ENCODE assay signal across 15 cellular contexts in genomic region chr21:45320991-45321656, GRCh38. TPM values are rescaled to one million over a fixed set of nuclear protein-coding genes. Genes with fewer than 3 reads are reported as not detected.
DNase-seq lines count a peak whose midpoint lies in the region; ATAC-seq and TF ChIP-seq lines count a peak whose summit lies in the region.
"Had no signal": no experiment of that assay in that cellular context is flagged by ENCODE, and none has a peak within 500 bp of the region (broad histone marks: within the 10 kb centered on the region; RNA-seq: fewer than 3 reads in every experiment).

No MANE protein-coding gene starts in this region.

- peak overlapping the region; percentile 99 for H3K4me2 ChIP-seq in BLaER1

- CTCF ChIA-PET in T-cell (lab: Charles Lee), result no interaction called here

- peaks cover 92% of the 10 kb centered on the region for H3K4me1 ChIP-seq in BLaER1
- H3K4me1 ChIP-seq in sigmoid colon, result peaks cover 0 to 68% (median 59%) of the 10 kb centered on the region in 4 donors

- POLR2A ChIA-PET in T-cell (lab: Charles Lee), result interaction anchor here in 1 of 2 donors (0.6 kb wide), 1 partner anchor 1253 kb away, joined by 3 read pairs; no protein-coding TSS in a partner anchor

- intact Hi-C loops in sigmoid colon (cut with DNase I), result no loop called here

- TF ChIP-seq POLR2A in sigmoid colon (IDR thresholded peaks at IDR 0.05), result no peak

- no peaks in the 10 kb centered on the region for H3K36me3 ChIP-seq in BLaER1
- H3K36me3 ChIP-seq in sigmoid colon, result no peaks in the 10 kb centered on the region

- H4K20me1 ChIP-seq in BLaER1, result peaks cover 13% of the 10 kb centered on the region

- no peaks in the 10 kb centered on the region for H3K36me3 Mint-ChIP-seq in T-cell
- no peaks in the 10 kb centered on the region for H3K36me3 Mint-ChIP-seq in activated T-helper 17 cell treated with anti-CD3 and anti-CD28 coated beads, Interleukin-2, amount 50 U/mL, for 72 hours (ENCODE audit: low read depth)

- peak overlapping the region; percentile 96 to 99 for H3K27ac Mint-ChIP-seq in T-cell
- no peak overlapping the region for H3K27ac Mint-ChIP-seq in activated T-helper 17 cell treated with anti-CD3 and anti-CD28 coated beads, Interleukin-2, amount 50 U/mL, for 72 hours
- H3K27ac Mint-ChIP-seq: activated T-cell treated with anti-CD3 and anti-CD28 coated beads, Interleukin-2, amount 50 U/mL, for 72 hours; nephron progenitor cell had no signal

- peak overlapping the region in 1 of 3 donors; percentile 85 for H3K4me3 Mint-ChIP-seq in T-cell
- no peak overlapping the region for H3K4me3 Mint-ChIP-seq in activated T-helper 17 cell treated with anti-CD3 and anti-CD28 coated beads, Interleukin-2, amount 50 U/mL, for 72 hours
- H3K4me3 Mint-ChIP-seq: activated T-cell treated with anti-CD3 and anti-CD28 coated beads, Interleukin-2, amount 50 U/mL, for 72 hours; nephron progenitor cell had no signal

- no peaks in the 10 kb centered on the region for H3K9me3 ChIP-seq in BLaER1
- H3K9me3 ChIP-seq in sigmoid colon, result no peaks in the 10 kb centered on the region

- ATAC-seq in T-cell (replicated peaks in 1 of 4) (no peak), GM19351 (IDR thresholded peaks at IDR 0.05; ENCODE audit: unreplicated experiment) (no peak)
- ATAC-seq in activated T-helper 17 cell treated with anti-CD3 and anti-CD28 coated beads, Interleukin-2, amount 50 U/mL, for 72 hours (replicated peaks), result no peak
- ATAC-seq: activated T-cell treated with anti-CD3 and anti-CD28 coated beads, Interleukin-2, amount 50 U/mL, for 72 hours had no signal

- H3K27me3 Mint-ChIP-seq in T-cell, result peaks cover 0 to 10% of the 10 kb centered on the region in 2 donors
- H3K27me3 Mint-ChIP-seq in activated T-helper 17 cell treated with anti-CD3 and anti-CD28 coated beads, Interleukin-2, amount 50 U/mL, for 72 hours, result peaks cover 3% of the 10 kb centered on the region

- H3K9me3 Mint-ChIP-seq in T-cell, result no peaks in the 10 kb centered on the region
- H3K9me3 Mint-ChIP-seq in activated T-helper 17 cell treated with anti-CD3 and anti-CD28 coated beads, Interleukin-2, amount 50 U/mL, for 72 hours, result no peaks in the 10 kb centered on the region
- H3K9me3 Mint-ChIP-seq: activated T-cell treated with anti-CD3 and anti-CD28 coated beads, Interleukin-2, amount 50 U/mL, for 72 hours; nephron progenitor cell had no signal

- H3K27ac ChIP-seq in BLaER1 (peak overlapping the region; percentile 91), layer of hippocampus (ENCODE audit: low read depth, low read length) (peak overlapping the region; percentile 46), sigmoid colon (peak overlapping the region; percentile 73 to 90 (median 79))

- peaks cover 13 to 36% (median 19%) of the 10 kb centered on the region in 3 donors for H3K4me1 Mint-ChIP-seq in T-cell
- H3K4me1 Mint-ChIP-seq in activated T-helper 17 cell treated with anti-CD3 and anti-CD28 coated beads, Interleukin-2, amount 50 U/mL, for 72 hours, result peaks cover 5% of the 10 kb centered on the region

- no peak for TF ChIP-seq EP300 in sigmoid colon (IDR thresholded peaks at IDR 0.05)

- DNase-seq in T-cell, result peak in 1 of 34 experiments; percentile 1
- DNase-seq in sigmoid colon, result no peak
- no peak for DNase-seq in nucleus accumbens (lab: John Stamatoyannopoulos, UW)
- no peak for DNase-seq in NOMO-1 treated with dmso at 0.1 percent for 144 hours (lab: John Stamatoyannopoulos, UW; ENCODE audit: unreplicated experiment)
- DNase-seq: activated CD4-positive, alpha-beta T cell treated with anti-CD3 and anti-CD28 coated beads for 4 hours; activated T-cell treated with anti-CD3 and anti-CD28 coated beads, Interleukin-2, amount 50 U/mL, for 72 hours; AML-193; kidney glomerular epithelial cell; NCI-H226; nephron progenitor cell; T-helper 1 cell had no signal

- H3K4me3 ChIP-seq in BLaER1 (peak overlapping the region; percentile 58), sigmoid colon (no peak overlapping the region)

- peak overlapping the region; percentile 63 for H3K9ac ChIP-seq in BLaER1

- WGBS in sigmoid colon, 2 donors, result 62 to 66% methylated on average over 17 of the region's 17 CpGs

- TF ChIP-seq CTCF in sigmoid colon (IDR thresholded peaks at IDR 0.05), result no peak

- H3K27me3 ChIP-seq in BLaER1, result no peaks in the 10 kb centered on the region
- no peaks in the 10 kb centered on the region for H3K27me3 ChIP-seq in layer of hippocampus (ENCODE audit: control insufficient read depth, insufficient read depth, low read length)
- no peaks in the 10 kb centered on the region for H3K27me3 ChIP-seq in sigmoid colon

RNA-seq across cellular contexts. Expression of gene POFUT2, which starts 33.4 kb away (rescaled TPM):
- total RNA-seq in T-cell, result 10 to 100 TPM; 43.0 to 51.3 (median 44.6) TPM
- total RNA-seq in sigmoid colon, result 10 to 100 TPM; 13.0 to 31.3 (median 20.9) TPM
- polyA plus RNA-seq in sigmoid colon, result 10 to 100 TPM in 1 of 3 donors, 1 to 10 TPM in 2; 2.5 to 21.6 (median 3.0) TPM
- 10 to 100 TPM; 12.0 to 22.8 TPM for total RNA-seq in activated T-helper 17 cell treated with anti-CD3 and anti-CD28 coated beads, Interleukin-2, amount 50 U/mL, for 72 hours
